In genomic region chr12:121992059-121992879, GRCh38 we compare ENCODE assay signal across 8 cellular contexts. TPM values are rescaled to one million over a fixed set of nuclear protein-coding genes. Genes with fewer than 3 reads are reported as not detected.
DNase-seq lines count a peak whose midpoint lies in the region; ATAC-seq and TF ChIP-seq lines count a peak whose summit lies in the region.

No MANE protein-coding gene starts in this region.

- DNase-seq in Right ventricle myocardium superior = no peak
- DNase-seq in Right ventricle myocardium inferior (ENCODE audit: missing footprints) = no peak
- DNase-seq in T-cell = peak in 17 of 34 experiments; percentile 3 to 36 (median 15)
- peak; percentile 95 for DNase-seq in brain microvascular endothelial cell
- DNase-seq in naive thymus-derived CD8-positive, alpha-beta T cell = peak in 5 of 10 donors; percentile 3 to 44 (median 37)
- no peak for DNase-seq in NCI-H2107 (lab: John Stamatoyannopoulos, UW)
- DNase-seq in cerebellum (ENCODE audit: low spot score) = no peak

- POLR2A ChIA-PET in T-cell (lab: Charles Lee) = no interaction called here
- POLR2A ChIA-PET in naive thymus-derived CD8-positive, alpha-beta T cell (lab: Charles Lee) = interaction anchor here (0.5 to 1.0 kb wide), 3 partner anchors 12 to 130 kb away, joined by 3 to 6 read pairs (median 5); partner anchors contain the start of gene BCL7A

- TF ChIP-seq CTCF in brain microvascular endothelial cell (IDR thresholded peaks at IDR 0.05; ENCODE audit: low read depth, low read length, missing control alignments) = no peak

- peak; percentile 60 for ATAC-seq in Right ventricle myocardium superior (ENCODE audit: poor library complexity)
- no peak for ATAC-seq in Right ventricle myocardium inferior
- peak; percentile 77 for ATAC-seq in HG03103 (IDR thresholded peaks at IDR 0.05; ENCODE audit: low read depth, unreplicated experiment)
- peak; percentile 83 to 99 (median 96) for ATAC-seq in T-cell (replicated peaks in 1 of 4)
- ATAC-seq in naive thymus-derived CD8-positive, alpha-beta T cell = peak; percentile 72 to 87

- H3K27me3 Mint-ChIP-seq in T-cell = peaks cover 4% of the 10 kb centered on the region in 2 donors
- H3K27me3 Mint-ChIP-seq in naive thymus-derived CD8-positive, alpha-beta T cell = peaks cover 0 to 3% (median 0%) of the 10 kb centered on the region in 5 donors

- no peak overlapping the region for H3K4me3 ChIP-seq in brain microvascular endothelial cell (ENCODE audit: low read depth, low read length)

- no peaks in the 10 kb centered on the region for H3K36me3 Mint-ChIP-seq in T-cell
- no peaks in the 10 kb centered on the region for H3K36me3 Mint-ChIP-seq in naive thymus-derived CD8-positive, alpha-beta T cell

- intact Hi-C loops in Right ventricle myocardium superior (cut with DNase I) (no loop called here), Right ventricle myocardium inferior (cut with DNase I) (no loop called here)

- CTCF ChIA-PET in T-cell (lab: Charles Lee) = interaction anchor here in 1 of 2 donors (0.6 kb wide), 1 partner anchor 131 kb away, joined by 3 read pairs; no protein-coding TSS in a partner anchor

- H3K27me3 ChIP-seq in brain microvascular endothelial cell (replicated peaks) = no peaks in the 10 kb centered on the region

- H3K4me3 Mint-ChIP-seq in T-cell = peak overlapping the region in 1 of 3 donors; percentile 3
- H3K4me3 Mint-ChIP-seq in naive thymus-derived CD8-positive, alpha-beta T cell = peak overlapping the region in 7 of 10 donors; percentile 22 to 62 (median 34)

- H3K27ac Mint-ChIP-seq in T-cell = peak overlapping the region; percentile 59 to 85
- peak overlapping the region in 9 of 10 donors; percentile 61 to 88 (median 82) for H3K27ac Mint-ChIP-seq in naive thymus-derived CD8-positive, alpha-beta T cell

- H3K36me3 ChIP-seq in brain microvascular endothelial cell (replicated peaks) = no peaks in the 10 kb centered on the region

- peak overlapping the region; percentile 76 for H3K27ac ChIP-seq in brain microvascular endothelial cell

- in situ Hi-C loops in brain microvascular endothelial cell (cut with HindIII; ENCODE audit: low pct_ligation_motif_present, low sequenced_read_pairs) = no loop called here

- peaks cover 5 to 12% (median 6%) of the 10 kb centered on the region in 3 donors for H3K4me1 Mint-ChIP-seq in T-cell
- H3K4me1 Mint-ChIP-seq in naive thymus-derived CD8-positive, alpha-beta T cell = peaks cover 4 to 31% (median 5%) of the 10 kb centered on the region in 4 donors

- no peaks in the 10 kb centered on the region for H3K9me3 Mint-ChIP-seq in T-cell
- H3K9me3 Mint-ChIP-seq in naive thymus-derived CD8-positive, alpha-beta T cell = no peaks in the 10 kb centered on the region

RNA-seq across cellular contexts. Expression of gene BCL7A, which starts 29.4 kb away (rescaled TPM):
- total RNA-seq in Right ventricle myocardium superior (15.1 TPM), Right ventricle myocardium inferior (15.8 TPM), T-cell (1 to 10 TPM; 5.3 to 7.4 (median 6.7) TPM), cerebellum (38.5 TPM)
- total RNA-seq in naive thymus-derived CD8-positive, alpha-beta T cell = 10 to 100 TPM; 10.5 to 12.0 TPM
- polyA plus RNA-seq in naive thymus-derived CD8-positive, alpha-beta T cell = 1 to 10 TPM; 3.0 to 7.3 (median 7.1) TPM
